In genomic region chr11:13896990-13897353, GRCh38 we compare ENCODE assay signal across 15 cellular contexts.
DNase-seq lines count a peak whose midpoint lies in the region; ATAC-seq and TF ChIP-seq lines count a peak whose summit lies in the region.
"Had no signal": no experiment of that assay in that cellular context is flagged by ENCODE, and none has a peak within 500 bp of the region (broad histone marks: within the 10 kb centered on the region; RNA-seq: fewer than 3 reads in every experiment).

No MANE protein-coding gene starts in this region.

- H3K4me3 ChIP-seq in BLaER1 (no peak overlapping the region), Loucy (ENCODE audit: low read length, poor library complexity, severe bottlenecking) (no peak overlapping the region), left lung (no peak overlapping the region), neural progenitor cell (no peak overlapping the region)

- intact Hi-C loops in left lung (cut with DNase I) (no loop called here), MCF 10A (cut with micrococcal nuclease) (no loop called here)

- no TSS peak for BruUV-seq in MCF 10A (replicated peaks; lab: Mats Ljungman, UMichigan)

- CTCF ChIA-PET in MCF 10A (lab: Yijun Ruan, JAX) = no interaction called here

- H3K9me3 Mint-ChIP-seq in neural progenitor cell (no peaks in the 10 kb centered on the region), MCF 10A (ENCODE audit: unreplicated experiment) (no peaks in the 10 kb centered on the region)
- H3K9me3 Mint-ChIP-seq: CD8-positive, alpha-beta T cell; H9 had no signal

- H3K9ac ChIP-seq in BLaER1 (no peak overlapping the region), Loucy (ENCODE audit: low read depth, low read length, poor library complexity, severe bottlenecking) (no peak overlapping the region), neural progenitor cell (no peak overlapping the region)

- H3K4me1 ChIP-seq in BLaER1 = peaks cover 15% of the 10 kb centered on the region
- H3K4me1 ChIP-seq in Loucy (ENCODE audit: insufficient read depth, low read length, poor library complexity, severe bottlenecking) = peaks cover 40% of the 10 kb centered on the region
- no peaks in the 10 kb centered on the region for H3K4me1 ChIP-seq in left lung
- H3K4me1 ChIP-seq in neural progenitor cell = peaks cover 7% of the 10 kb centered on the region

- DNase-seq in left lung (no peak), neural progenitor cell (ENCODE audit: low spot score) (no peak), T-helper 9 cell (no peak), superior temporal gyrus (ENCODE audit: extremely low spot score) (no peak), MCF 10A (ENCODE audit: unreplicated experiment) (no peak), NCI-H82 treated with DMSO at 0.1 percent for 48 hours (lab: John Stamatoyannopoulos, UW; ENCODE audit: unreplicated experiment) (no peak)
- DNase-seq: CD8-positive, alpha-beta T cell; DMS79 treated with DMSO at 0.1 percent for 48 hours; GDM1; GOT3; H9 had no signal

- H3K27ac ChIP-seq in BLaER1 (peak overlapping the region; percentile 41; the same call in 1 of the 2 replicates), left lung (no peak overlapping the region), neural progenitor cell (no peak overlapping the region)

- peak; percentile 26 for ATAC-seq in left lung
- ATAC-seq: CD8-positive, alpha-beta T cell had no signal

- H3K36me3 ChIP-seq in BLaER1 (no peaks in the 10 kb centered on the region), Loucy (ENCODE audit: insufficient read depth, low read length) (no peaks in the 10 kb centered on the region), left lung (no peaks in the 10 kb centered on the region), neural progenitor cell (no peaks in the 10 kb centered on the region)

- H2AFZ ChIP-seq in Loucy (ENCODE audit: low read length) (0 out of 2 replicates have a peak overlapping the region, but pooled peaks have one; percentile 11), neural progenitor cell (replicated peaks) (peak overlapping the region; percentile 68)

- no peaks in the 10 kb centered on the region for H3K9me3 ChIP-seq in BLaER1
- H3K9me3 ChIP-seq in Loucy (ENCODE audit: insufficient read depth, low read depth, low read length) = no peaks in the 10 kb centered on the region
- no peaks in the 10 kb centered on the region for H3K9me3 ChIP-seq in left lung
- no peaks in the 10 kb centered on the region for H3K9me3 ChIP-seq in neural progenitor cell (ENCODE audit: low read depth)

- H4K20me1 ChIP-seq in BLaER1 (no peaks in the 10 kb centered on the region), Loucy (ENCODE audit: insufficient read depth, low read length, poor library complexity, severe bottlenecking) (no peaks in the 10 kb centered on the region), neural progenitor cell (ENCODE audit: low read depth) (no peaks in the 10 kb centered on the region)

- H3K27ac Mint-ChIP-seq in neural progenitor cell (no peak overlapping the region), MCF 10A (ENCODE audit: low read depth, unreplicated experiment) (no peak overlapping the region)
- H3K27ac Mint-ChIP-seq: B cell; CD8-positive, alpha-beta T cell had no signal

- no peaks in the 10 kb centered on the region for H3K27me3 ChIP-seq in BLaER1
- no peaks in the 10 kb centered on the region for H3K27me3 ChIP-seq in Loucy (ENCODE audit: insufficient read depth, low read length, poor library complexity, severe bottlenecking)
- no peaks in the 10 kb centered on the region for H3K27me3 ChIP-seq in left lung
- H3K27me3 ChIP-seq in neural progenitor cell = no peaks in the 10 kb centered on the region

- no peaks in the 10 kb centered on the region for H3K9me2 ChIP-seq in Loucy (replicated peaks; ENCODE audit: low read depth, low read length)

- POLR2A ChIA-PET in MCF 10A (lab: Yijun Ruan, JAX) = no interaction called here

- H3K27me3 Mint-ChIP-seq in neural progenitor cell (ENCODE audit: insufficient read depth, low read depth) = peaks cover 2% of the 10 kb centered on the region
- H3K27me3 Mint-ChIP-seq in MCF 10A (ENCODE audit: insufficient read depth, unreplicated experiment) = peaks cover 24% of the 10 kb centered on the region

- H3K4me1 Mint-ChIP-seq in neural progenitor cell (peaks cover 2% of the 10 kb centered on the region), MCF 10A (ENCODE audit: insufficient read depth, unreplicated experiment) (no peaks in the 10 kb centered on the region)
- H3K4me1 Mint-ChIP-seq: CD14-positive monocyte had no signal

- H3K4me3 Mint-ChIP-seq in neural progenitor cell (no peak overlapping the region), MCF 10A (ENCODE audit: unreplicated experiment) (no peak overlapping the region)
- H3K4me3 Mint-ChIP-seq: B cell; CD14-positive monocyte; CD8-positive, alpha-beta T cell; H9 had no signal

- no peak for TF ChIP-seq CTCF in Loucy (conservative IDR thresholded peaks at IDR 0.05; ENCODE audit: low read length)
- TF ChIP-seq CTCF in left lung (IDR thresholded peaks at IDR 0.05) = no peak
- TF ChIP-seq CTCF in neural progenitor cell (IDR thresholded peaks at IDR 0.05) = no peak
- TF ChIP-seq CTCF in MCF 10A (IDR thresholded peaks at IDR 0.05; ENCODE audit: unreplicated experiment) = no peak

- H3F3A ChIP-seq in Loucy (ENCODE audit: low read depth) (no peaks in the 10 kb centered on the region), neural progenitor cell (ENCODE audit: low read depth) (no peaks in the 10 kb centered on the region)

- H3K79me2 ChIP-seq in Loucy (ENCODE audit: insufficient read depth, low read length) = no peaks in the 10 kb centered on the region
- H3K79me2 ChIP-seq in neural progenitor cell (ENCODE audit: low read depth) = no peaks in the 10 kb centered on the region

- peak overlapping the region; percentile 58 for H3K4me2 ChIP-seq in BLaER1
- H3K4me2 ChIP-seq in Loucy (ENCODE audit: low read depth, low read length, poor library complexity, severe bottlenecking) = peak overlapping the region; percentile 25
- H3K4me2 ChIP-seq in neural progenitor cell = no peak overlapping the region

- H3K36me3 Mint-ChIP-seq in neural progenitor cell = no peaks in the 10 kb centered on the region
- H3K36me3 Mint-ChIP-seq in MCF 10A (ENCODE audit: insufficient read depth, unreplicated experiment) = no peaks in the 10 kb centered on the region
- H3K36me3 Mint-ChIP-seq: CD14-positive monocyte; CD8-positive, alpha-beta T cell had no signal
